Comparison of ENCODE assay signal across 10 cellular contexts in the genomic region with DNA sequence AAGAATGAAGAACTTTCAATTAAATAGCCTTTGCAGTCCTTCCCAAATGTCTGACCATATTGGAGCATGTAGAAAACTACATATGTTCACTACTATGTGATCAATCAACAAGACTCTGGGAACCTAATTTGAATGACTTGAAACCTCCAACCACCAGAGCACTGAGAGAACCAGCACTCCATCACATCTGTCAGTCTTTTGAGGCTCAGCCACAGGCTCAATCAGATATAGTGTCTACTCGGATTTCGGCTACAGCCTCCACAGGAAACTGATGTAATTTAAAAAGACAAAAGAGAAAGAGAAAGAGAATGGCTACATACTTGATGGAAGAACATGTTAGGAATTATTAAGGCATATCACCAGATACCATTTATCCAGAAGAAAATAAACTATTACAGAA.
DNase-seq lines count a peak whose midpoint lies in the region; ATAC-seq, FAIRE-seq and TF ChIP-seq lines count a peak whose summit lies in the region.
"Had no signal": no experiment of that assay in that cellular context is flagged by ENCODE, and none has a peak within 500 bp of the region (broad histone marks: within the 10 kb centered on the region; RNA-seq: fewer than 3 reads in every experiment).

No MANE protein-coding gene starts in this region.

- H3K9me3 Mint-ChIP-seq in CD8-positive, alpha-beta memory T cell = no peaks in the 10 kb centered on the region
- peaks cover 8% of the 10 kb centered on the region for H3K9me3 Mint-ChIP-seq in T-helper 2 cell treated with Interferon-gamma antibody and Interleukin-4, amounts not matched to agents 5 μg/mL and 100 μg/mL, for 36 hours

- peaks cover 39 to 51% (median 43%) of the 10 kb centered on the region in 3 donors for H3K4me1 Mint-ChIP-seq in CD8-positive, alpha-beta memory T cell
- H3K4me1 Mint-ChIP-seq in T-helper 2 cell treated with Interferon-gamma antibody and Interleukin-4, amounts not matched to agents 5 μg/mL and 100 μg/mL, for 36 hours (ENCODE audit: low read depth) = peaks cover 36% of the 10 kb centered on the region

- DNase-seq in CD8-positive, alpha-beta memory T cell = peak in 3 of 5 donors; percentile 16 to 46 (median 25)
- peak; percentile 29 for DNase-seq in T-helper 2 cell treated with Interferon-gamma antibody and Interleukin-4, amounts not matched to agents 5 μg/mL and 100 μg/mL, for 36 hours (ENCODE audit: low spot score)
- DNase-seq in BE2C = no peak
- no peak for DNase-seq in NCI-H1694 treated with DMSO at 0.1 percent for 48 hours (lab: John Stamatoyannopoulos, UW)
- DNase-seq in RCC 7860 (ENCODE audit: low spot score) = no peak
- DNase-seq in AG20443 (ENCODE audit: low spot score) = no peak

- peak; percentile 43 for ATAC-seq in GM19395 (IDR thresholded peaks at IDR 0.05; ENCODE audit: unreplicated experiment)
- peak; percentile 36 for ATAC-seq in HG03064 (IDR thresholded peaks at IDR 0.05; ENCODE audit: low read depth, unreplicated experiment)

- H3K27me3 Mint-ChIP-seq in CD8-positive, alpha-beta memory T cell = no peaks in the 10 kb centered on the region
- H3K27me3 Mint-ChIP-seq in T-helper 2 cell treated with Interferon-gamma antibody and Interleukin-4, amounts not matched to agents 5 μg/mL and 100 μg/mL, for 36 hours (ENCODE audit: low read depth) = no peaks in the 10 kb centered on the region

- H3K36me3 ChIP-seq in CD8-positive, alpha-beta memory T cell (ENCODE audit: insufficient read depth, low read length) = no peaks in the 10 kb centered on the region
- H3K36me3 ChIP-seq in BE2C = no peaks in the 10 kb centered on the region
- H3K36me3 ChIP-seq: breast epithelium had no signal

- H3K27me3 ChIP-seq in CD8-positive, alpha-beta memory T cell (ENCODE audit: insufficient read depth, low read length, poor library complexity, severe bottlenecking) = no peaks in the 10 kb centered on the region
- H3K27me3 ChIP-seq in BE2C = no peaks in the 10 kb centered on the region
- H3K27me3 ChIP-seq: breast epithelium had no signal

- H3K27ac Mint-ChIP-seq in CD8-positive, alpha-beta memory T cell = peak overlapping the region in 6 of 8 donors; percentile 33 to 89 (median 52)
- peak overlapping the region; percentile 2 for H3K27ac Mint-ChIP-seq in T-helper 2 cell treated with Interferon-gamma antibody and Interleukin-4, amounts not matched to agents 5 μg/mL and 100 μg/mL, for 36 hours

- peaks cover 0 to 6% (median 0%) of the 10 kb centered on the region in 3 donors for H3K36me3 Mint-ChIP-seq in CD8-positive, alpha-beta memory T cell
- peaks cover 4% of the 10 kb centered on the region for H3K36me3 Mint-ChIP-seq in T-helper 2 cell treated with Interferon-gamma antibody and Interleukin-4, amounts not matched to agents 5 μg/mL and 100 μg/mL, for 36 hours (ENCODE audit: low read depth)

- CTCF ChIA-PET in CD8-positive, alpha-beta memory T cell (lab: Charles Lee) = no interaction called here

- no peak for FAIRE-seq in RCC 7860 (lab: Jason Lieb, UNC)
- FAIRE-seq: TTC549 had no signal

- no peak overlapping the region for H3K4me3 ChIP-seq in CD8-positive, alpha-beta memory T cell (ENCODE audit: low read length)
- no peak overlapping the region for H3K4me3 ChIP-seq in BE2C (ENCODE audit: low read depth, low read length)
- H3K4me3 ChIP-seq: breast epithelium had no signal

- no peaks in the 10 kb centered on the region for H3K9me3 ChIP-seq in CD8-positive, alpha-beta memory T cell (ENCODE audit: low read length)
- no peaks in the 10 kb centered on the region for H3K9me3 ChIP-seq in BE2C
- H3K9me3 ChIP-seq: breast epithelium had no signal

- no peak overlapping the region for H3K27ac ChIP-seq in CD8-positive, alpha-beta memory T cell (ENCODE audit: low read depth, low read length)
- H3K27ac ChIP-seq: breast epithelium had no signal

- H3K4me3 Mint-ChIP-seq in CD8-positive, alpha-beta memory T cell = peak overlapping the region in 4 of 7 donors; percentile 6 to 69 (median 14)
- H3K4me3 Mint-ChIP-seq in T-helper 2 cell treated with Interferon-gamma antibody and Interleukin-4, amounts not matched to agents 5 μg/mL and 100 μg/mL, for 36 hours = peak overlapping the region; percentile 53

- TF ChIP-seq CTCF in BE2C (IDR thresholded peaks at IDR 0.05; ENCODE audit: low read depth, low read length) = no peak

- peaks cover 32% of the 10 kb centered on the region for H3K4me1 ChIP-seq in CD8-positive, alpha-beta memory T cell (ENCODE audit: insufficient read depth, low read length)
- no peaks in the 10 kb centered on the region for H3K4me1 ChIP-seq in BE2C
- H3K4me1 ChIP-seq: breast epithelium had no signal

- POLR2A ChIA-PET in CD8-positive, alpha-beta memory T cell (lab: Charles Lee) = no interaction called here

Comparison
In these comparisons a context has a peak if more than half of its experiments do, and no peak if none do; other contexts are left out.
1. DNase-seq: peak in CD8-positive, alpha-beta memory T cell (3 of 5) and T-helper 2 cell treated with Interferon-gamma antibody and Interleukin-4, amounts not matched to agents 5 μg/mL and 100 μg/mL, for 36 hours (single experiment); none in BE2C (single experiment), NCI-H1694 treated with DMSO at 0.1 percent for 48 hours (single experiment), RCC 7860 (single experiment) and AG20443 (single experiment).